Comparison of ENCODE assay signal across 1 cellular context in genomic region chr5:176560364-176560763, GRCh38.
TF ChIP-seq lines count a peak whose summit lies in the region.

No MANE protein-coding gene starts in this region.

TF ChIP-seq in GM23338, 12 proteins besides CTCF, POLR2A, EP300 and RAD21 (continued from another document):
- no peak for TF ChIP-seq ZNF462 (CRISPR knock-in tag; IDR thresholded peaks at IDR 0.05)
- TF ChIP-seq ZNF331 (CRISPR knock-in tag; IDR thresholded peaks at IDR 0.05; ENCODE audit: low read depth) = no peak
- TF ChIP-seq EZH2phosphoT487 (IDR thresholded peaks at IDR 0.05; ENCODE audit: unreplicated experiment) = no peak
- TF ChIP-seq EZH2 (IDR thresholded peaks at IDR 0.05; ENCODE audit: low read depth, unreplicated experiment) = no peak
- no peak for TF ChIP-seq STAT1 (IDR thresholded peaks at IDR 0.05; ENCODE audit: unreplicated experiment)
- no peak for TF ChIP-seq REST (IDR thresholded peaks at IDR 0.05; ENCODE audit: unreplicated experiment)
- TF ChIP-seq ETS1 (IDR thresholded peaks at IDR 0.05) = no peak
- no peak for TF ChIP-seq CREB1 (CRISPR knock-in tag; IDR thresholded peaks at IDR 0.05; ENCODE audit: low read depth)
